24 cellular contexts compared by ENCODE assay signal in the genomic region with DNA sequence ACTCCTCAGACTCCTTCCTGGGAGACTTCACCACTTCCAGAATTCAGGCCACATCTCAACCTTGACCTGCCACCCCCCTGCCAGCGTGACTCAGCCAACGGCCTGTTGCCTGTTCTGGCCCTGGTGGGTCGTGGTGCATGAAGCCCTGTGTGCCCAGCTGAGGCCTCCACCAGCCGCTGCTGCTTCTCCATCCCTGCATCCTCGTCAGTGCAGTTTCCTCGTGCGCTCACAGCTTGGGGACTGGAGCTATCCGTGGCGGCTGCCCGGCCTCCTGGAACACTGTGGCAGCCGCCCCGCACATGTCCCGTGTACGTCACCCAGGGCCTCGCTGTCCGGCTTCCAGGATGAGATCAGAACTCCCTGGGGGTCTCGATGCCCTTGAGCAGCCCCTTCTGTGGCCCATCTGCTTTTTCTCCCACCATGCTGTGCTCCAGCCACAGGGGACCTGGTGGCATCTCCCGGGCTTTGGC. TPM values are rescaled to one million over a fixed set of nuclear protein-coding genes. Genes with fewer than 3 reads are reported as not detected.
DNase-seq lines count a peak whose midpoint lies in the region; ATAC-seq and FAIRE-seq lines count a peak whose summit lies in the region.
"Had no signal": no experiment of that assay in that cellular context is flagged by ENCODE, and none has a peak within 500 bp of the region (broad histone marks: within the 10 kb centered on the region; RNA-seq: fewer than 3 reads in every experiment).

No MANE protein-coding gene starts in this region.

- no peaks in the 10 kb centered on the region for H3K9me3 ChIP-seq in CD4-positive, alpha-beta memory T cell (ENCODE audit: control insufficient read depth in 1 of 2, low read length in 2 of 2)
- H3K9me3 ChIP-seq: Caco-2, MG63 had no signal

- H3K27ac Mint-ChIP-seq in CD4-positive, alpha-beta memory T cell: no peak overlapping the region
- H3K27ac Mint-ChIP-seq: CD8-positive, alpha-beta T cell had no signal

- peaks cover 7% of the 10 kb centered on the region for H3K36me3 ChIP-seq in CD4-positive, alpha-beta memory T cell (ENCODE audit: insufficient read depth, low read length)

- H3K27ac ChIP-seq in CD4-positive, alpha-beta memory T cell (ENCODE audit: low read depth, low read length): no peak overlapping the region
- H3K27ac ChIP-seq: SK-N-MC had no signal

- H3K27me3 Mint-ChIP-seq in CD4-positive, alpha-beta memory T cell: no peaks in the 10 kb centered on the region

- intact Hi-C loops in posterior vena cava (cut with DNase I): no loop called here
- intact Hi-C loops in CD4-positive, alpha-beta memory T cell (cut with micrococcal nuclease): no loop called here

- H3K27me3 ChIP-seq in CD4-positive, alpha-beta memory T cell (ENCODE audit: insufficient read depth, low read length): no peaks in the 10 kb centered on the region
- H3K27me3 ChIP-seq: MG63 had no signal

- H3K4me3 ChIP-seq in CD4-positive, alpha-beta memory T cell (ENCODE audit: low read length in 2 of 2): no peak overlapping the region
- H3K4me3 ChIP-seq: MG63, SK-N-MC had no signal

- POLR2A ChIA-PET in CD4-positive, alpha-beta memory T cell (lab: Charles Lee; ENCODE audit: partially characterized antibody): no interaction called here

- in situ Hi-C loops in ACHN (cut with HindIII; ENCODE audit: low pct_ligation_motif_present, low pct_unique_long_range_greater_than_20kb, low sequenced_read_pairs): loop anchor here (25.0 kb wide), 1 partner anchor 290 kb away; the partner anchor contains the start of gene TRAF7

- peak overlapping the region in 1 of 8 donors; percentile 35 for H3K4me3 Mint-ChIP-seq in CD4-positive, alpha-beta memory T cell
- H3K4me3 Mint-ChIP-seq: CD8-positive, alpha-beta T cell had no signal

- no peak for ATAC-seq in GM21619 (IDR thresholded peaks at IDR 0.05; ENCODE audit: unreplicated experiment)
- ATAC-seq: CD8-positive, alpha-beta T cell; HCT116 had no signal

- CTCF ChIA-PET in CD4-positive, alpha-beta memory T cell (lab: Charles Lee; ENCODE audit: partially characterized antibody): interaction anchor here (1.0 kb wide), 1 partner anchor 11 kb away, joined by 3 read pairs; no protein-coding TSS in a partner anchor

- H3K9me3 Mint-ChIP-seq in CD4-positive, alpha-beta memory T cell: no peaks in the 10 kb centered on the region
- H3K9me3 Mint-ChIP-seq: CD8-positive, alpha-beta T cell had no signal

- no peaks in the 10 kb centered on the region for H3K4me1 ChIP-seq in CD4-positive, alpha-beta memory T cell (ENCODE audit: insufficient read depth, low read length)
- H3K4me1 ChIP-seq: Caco-2 had no signal

- FAIRE-seq in RCC 7860 (lab: Jason Lieb, UNC): peak; percentile 36
- FAIRE-seq: G401.6 had no signal

- DNase-seq in ACHN (peak; percentile 27), RCC 7860 (ENCODE audit: low spot score) (peak; percentile 70), glomerular visceral epithelial cell (ENCODE audit: extremely low spot score) (peak; percentile 40), posterior vena cava (ENCODE audit: low spot score) (peak; percentile 65), hypothalamus (lab: John Stamatoyannopoulos, UW) (no peak), NCI-H2171 (lab: John Stamatoyannopoulos, UW) (no peak)
- no peak for DNase-seq in CD4-positive, alpha-beta memory T cell
- DNase-seq: 8988T, C1 segment of cervical spinal cord, Caco-2, KG1, MG63, NCI-H1105 treated with DMSO at 0.1 percent for 48 hours, NCI-H2029 treated with DMSO at 0.1 percent for 48 hours, NCI-H226, NCI-H510A, NCI-H69, SHP77 treated with DMSO at 0.1 percent for 48 hours had no signal

- H3K4me1 Mint-ChIP-seq in CD4-positive, alpha-beta memory T cell: no peaks in the 10 kb centered on the region

- H3K36me3 Mint-ChIP-seq in CD4-positive, alpha-beta memory T cell: peaks cover 19% of the 10 kb centered on the region in 2 donors

RNA-seq across cellular contexts. Expression of gene TEDC2, which starts 8.0 kb away (rescaled TPM):
- total RNA-seq in posterior vena cava: under 1 TPM in 1 of 2 donors, not detected in 1; 0.86 TPM
- total RNA-seq in CD4-positive, alpha-beta memory T cell: under 1 TPM; 0.44 to 0.55 TPM
- under 1 TPM in 1 of 2 donors, not detected in 1; 0.44 TPM for polyA plus RNA-seq in CD4-positive, alpha-beta memory T cell

RNA-seq across cellular contexts. Expression of gene NTN3, which starts 19.2 kb away (rescaled TPM):
- under 1 TPM in 1 of 2 donors, not detected in 1; 0.29 TPM for total RNA-seq in posterior vena cava
- not detected for total RNA-seq in CD4-positive, alpha-beta memory T cell
- not detected for polyA plus RNA-seq in CD4-positive, alpha-beta memory T cell
- total RNA-seq: CD8-positive, alpha-beta T cell; HT-29 had no signal

RNA-seq across cellular contexts. Expression of gene CCNF, which starts 22.6 kb away (rescaled TPM):
- 1 to 10 TPM in 1 of 2 donors, under 1 TPM in 1; 0.81 to 1.3 TPM for total RNA-seq in posterior vena cava
- 1 to 10 TPM; 4.7 TPM for total RNA-seq in CD4-positive, alpha-beta memory T cell
- polyA plus RNA-seq in CD4-positive, alpha-beta memory T cell: 1 to 10 TPM; 1.6 to 3.3 TPM

RNA-seq across cellular contexts. Expression of gene TBC1D24, which starts 23.0 kb away (rescaled TPM):
- 10 to 100 TPM; 11.4 to 13.3 TPM for total RNA-seq in posterior vena cava
- 10 to 100 TPM in 1 of 2 experiments, 1 to 10 TPM in 1; 9.6 to 13.7 TPM for total RNA-seq in CD4-positive, alpha-beta memory T cell
- polyA plus RNA-seq in CD4-positive, alpha-beta memory T cell: 1 to 10 TPM; 1.3 to 1.8 TPM

Comparison
In these comparisons a context has a peak if more than half of its experiments do, and no peak if none do; other contexts are left out.
1. DNase-seq: peak in ACHN (single experiment), RCC 7860 (single experiment), glomerular visceral epithelial cell (single experiment) and posterior vena cava (single experiment); none in hypothalamus (0 of 51), CD4-positive, alpha-beta memory T cell (0 of 5) and NCI-H2171 (single experiment).